In genomic region chr18:32158108-32158624, GRCh38 we compare ENCODE assay signal across 8 cellular contexts. TPM values are rescaled to one million over a fixed set of nuclear protein-coding genes. Genes with fewer than 3 reads are reported as not detected.
DNase-seq lines count a peak whose midpoint lies in the region; ATAC-seq and TF ChIP-seq lines count a peak whose summit lies in the region.

No MANE protein-coding gene starts in this region.

- intact Hi-C loops in left cardiac atrium (cut with DNase I) = loop anchor here (5.0 to 10.0 kb wide), 2 partner anchors 107 to 394 kb away; no protein-coding TSS in a partner anchor

- H3K27me3 ChIP-seq in adipocyte (replicated peaks; ENCODE audit: control insufficient read depth, insufficient read depth, low read length) = peaks cover 3% of the 10 kb centered on the region
- no peaks in the 10 kb centered on the region for H3K27me3 ChIP-seq in rectal smooth muscle tissue (ENCODE audit: control insufficient read depth, insufficient read depth, low read length)

- DNase-seq in GM13976 (ENCODE audit: low spot score) (peak; percentile 75), NCI-H1417 (lab: John Stamatoyannopoulos, UW) (peak; percentile 90 to 99 (median 92)), SW 1271 (lab: John Stamatoyannopoulos, UW) (peak; percentile 45 to 75), adipocyte (ENCODE audit: low read depth) (peak; percentile 96), left cardiac atrium (peak; percentile 77), GOT3 (lab: John Stamatoyannopoulos, UW) (no peak)

- H3K9me3 ChIP-seq in adipocyte (ENCODE audit: control insufficient read depth, low read length) = no peaks in the 10 kb centered on the region

- H3K4me3 ChIP-seq in adipocyte (ENCODE audit: low read length) = peak overlapping the region; percentile 68
- H3K4me3 ChIP-seq in rectal smooth muscle tissue (ENCODE audit: low read length) = peak overlapping the region; percentile 67

- no peaks in the 10 kb centered on the region for H3K36me3 ChIP-seq in adipocyte (ENCODE audit: control insufficient read depth, insufficient read depth, low read length, severe bottlenecking)
- H3K36me3 ChIP-seq in rectal smooth muscle tissue (ENCODE audit: control insufficient read depth, insufficient read depth, low read length) = no peaks in the 10 kb centered on the region

- H3K4me1 ChIP-seq in adipocyte (ENCODE audit: control insufficient read depth, insufficient read depth, low read length) = peaks cover 18% of the 10 kb centered on the region
- H3K4me1 ChIP-seq in rectal smooth muscle tissue (ENCODE audit: control insufficient read depth, insufficient read depth, low read length) = no peaks in the 10 kb centered on the region

- H3K9ac ChIP-seq in adipocyte (ENCODE audit: low read length) (peak overlapping the region; percentile 35), rectal smooth muscle tissue (ENCODE audit: low read length) (no peak overlapping the region)

- peak; percentile 78 for TF ChIP-seq CTCF in GM13976 (IDR thresholded peaks at IDR 0.05; ENCODE audit: borderline replicate concordance, control extremely low read depth, extremely low read depth, insufficient read depth, missing control alignments)

- ATAC-seq in HG02852 (IDR thresholded peaks at IDR 0.05; ENCODE audit: unreplicated experiment) = peak; percentile 90
- ATAC-seq in left cardiac atrium = peak; percentile 98

- no peak overlapping the region for H3K27ac ChIP-seq in rectal smooth muscle tissue (ENCODE audit: low read depth, low read length)

- in situ Hi-C loops in GM13976 (cut with MboI; ENCODE audit: low sequenced_read_pairs, unreplicated experiment) = no loop called here

RNA-seq across cellular contexts. Expression of gene MEP1B, which starts 31.7 kb away (rescaled TPM):
- not detected for total RNA-seq in left cardiac atrium
